Comparison of ENCODE assay signal across 8 cellular contexts in genomic region chr3:192409838-192410683, GRCh38.
DNase-seq lines count a peak whose midpoint lies in the region; ATAC-seq and TF ChIP-seq lines count a peak whose summit lies in the region.

No MANE protein-coding gene starts in this region.

- intact Hi-C loops in transverse colon (cut with DNase I; ENCODE audit: low total_unique reads), result no loop called here

- peaks cover 0 to 10% (median 3%) of the 10 kb centered on the region in 4 donors for H3K4me1 ChIP-seq in transverse colon

- peak overlapping the region in 3 of 4 donors; percentile 26 to 49 (median 33) for H3K4me3 ChIP-seq in transverse colon

- peak; percentile 20 for ATAC-seq in HG03108 (IDR thresholded peaks at IDR 0.05; ENCODE audit: unreplicated experiment)
- ATAC-seq in HG03521 (IDR thresholded peaks at IDR 0.05; ENCODE audit: unreplicated experiment), result no peak

- WGBS in transverse colon (ENCODE audit: low coverage in 1 of 2), 2 donors, result 3 to 21% methylated on average over 6 to 30 of the region's 53 CpGs

- TF ChIP-seq POLR2A in transverse colon (IDR thresholded peaks at IDR 0.05), result no peak

- no peak for TF ChIP-seq EP300 in transverse colon (IDR thresholded peaks at IDR 0.05; ENCODE audit: low read depth)

- H3K36me3 ChIP-seq in transverse colon, result no peaks in the 10 kb centered on the region

- H3K27me3 ChIP-seq in transverse colon, result peaks cover 54% of the 10 kb centered on the region

- H3K9me3 ChIP-seq in transverse colon, result no peaks in the 10 kb centered on the region

- in situ Hi-C loops in transverse colon (cut with MboI; ENCODE audit: low pct_ligation_motif_present in 1 of 4, low pct_unique_long_range_greater_than_20kb in 1 of 4, low sequenced_read_pairs in 3 of 4), result no loop called here

- TF ChIP-seq CTCF in transverse colon (IDR thresholded peaks at IDR 0.05), result no peak

- H3K27ac ChIP-seq in transverse colon, result peak overlapping the region in 2 of 4 donors; percentile 8 to 24

- DNase-seq in Daoy (ENCODE audit: low read depth), result peak; percentile 48
- peak; percentile 80 for DNase-seq in astrocyte of the hippocampus (ENCODE audit: low read depth, low spot score)
- peak; percentile 61 for DNase-seq in kidney tubule cell (ENCODE audit: low spot score)
- DNase-seq in transverse colon, result no peak
- no peak for DNase-seq in stimulated activated CD4-positive, alpha-beta T cell treated with anti-CD3 and anti-CD28 coated beads, Interleukin-12 subunit alpha, Interleukin-12 subunit beta, amount 100 ng/mL, for 4 hours
- no peak for DNase-seq in GOT3 (lab: John Stamatoyannopoulos, UW)

Comparison
In these comparisons a context has a peak if more than half of its experiments do, and no peak if none do; other contexts are left out.
1. DNase-seq: peak in Daoy (single experiment), astrocyte of the hippocampus (single experiment) and kidney tubule cell (single experiment); none in transverse colon (single experiment), stimulated activated CD4-positive, alpha-beta T cell treated with anti-CD3 and anti-CD28 coated beads, Interleukin-12 subunit alpha, Interleukin-12 subunit beta, amount 100 ng/mL, for 4 hours (single experiment) and GOT3 (single experiment).